In genomic region chr6:108565893-108566292, GRCh38 we compare ENCODE assay signal across 8 cellular contexts. TPM values are rescaled to one million over a fixed set of nuclear protein-coding genes. Genes with fewer than 3 reads are reported as not detected.
A peak's percentile ranks its signal among the peaks of the same experiment; 100 is the strongest.
DNase-seq lines count a peak whose midpoint lies in the region; ATAC-seq and TF ChIP-seq lines count a peak whose summit lies in the region.

No MANE protein-coding gene starts in this region.

- H3K36me3 ChIP-seq in SK-N-MC (ENCODE audit: insufficient read depth, low read length) = peaks cover 33% of the 10 kb centered on the region
- H3K36me3 ChIP-seq in rectal smooth muscle tissue (ENCODE audit: control insufficient read depth, insufficient read depth, low read length) = peaks cover 11% of the 10 kb centered on the region

- peak; percentile 20 for TF ChIP-seq CTCF in AG09309 (IDR thresholded peaks at IDR 0.05; ENCODE audit: control insufficient read depth, insufficient read depth, low read depth, low read length, missing control alignments)
- TF ChIP-seq CTCF in fibroblast of the aortic adventitia (IDR thresholded peaks at IDR 0.05; ENCODE audit: insufficient read depth, low read length) = peak; percentile 38

- no peaks in the 10 kb centered on the region for H3K27me3 ChIP-seq in rectal smooth muscle tissue (ENCODE audit: control insufficient read depth, insufficient read depth, low read length)

- H3K4me3 ChIP-seq in AG09309 (ENCODE audit: control insufficient read depth, low read depth, low read length) = no peak overlapping the region
- H3K4me3 ChIP-seq in SK-N-MC = no peak overlapping the region
- H3K4me3 ChIP-seq in fibroblast of the aortic adventitia (ENCODE audit: low read depth, low read length) = no peak overlapping the region
- H3K4me3 ChIP-seq in rectal smooth muscle tissue (ENCODE audit: low read length) = no peak overlapping the region

- H3K4me1 ChIP-seq in rectal smooth muscle tissue (ENCODE audit: control insufficient read depth, insufficient read depth, low read length) = peaks cover 34% of the 10 kb centered on the region

- peak overlapping the region; percentile 10; the same call in 1 of the 2 replicates for H3K27ac ChIP-seq in SK-N-MC
- H3K27ac ChIP-seq in rectal smooth muscle tissue (ENCODE audit: low read depth, low read length) = peak overlapping the region; percentile 68

- peak; percentile 82 for DNase-seq in AG09309 (ENCODE audit: low read depth)
- DNase-seq in SK-N-MC (ENCODE audit: low read depth, low spot score) = no peak
- peak; percentile 92 for DNase-seq in fibroblast of the aortic adventitia (ENCODE audit: low read depth)
- DNase-seq in hepatic stellate cell (ENCODE audit: low spot score) = no peak
- no peak for DNase-seq in LoVo (ENCODE audit: low spot score)

- peak; percentile 40 for ATAC-seq in GM21576 (IDR thresholded peaks at IDR 0.05; ENCODE audit: unreplicated experiment)
- no peak for ATAC-seq in GM18519 (IDR thresholded peaks at IDR 0.05; ENCODE audit: low FRiP score, unreplicated experiment)

- no peaks in the 10 kb centered on the region for H3K9me3 ChIP-seq in SK-N-MC (ENCODE audit: low read depth, low read length)

- no peak overlapping the region for H3K9ac ChIP-seq in SK-N-MC (ENCODE audit: insufficient read length)
- no peak overlapping the region for H3K9ac ChIP-seq in rectal smooth muscle tissue (ENCODE audit: low read length)

RNA-seq across cellular contexts. Expression of gene FOXO3, which starts 5.2 kb away (rescaled TPM):
- total RNA-seq in fibroblast of the aortic adventitia (ENCODE audit: low replicate concordance) = 49.3 and 54.5 TPM in 2 replicates

Comparison
In these comparisons a context has a peak if more than half of its experiments do, and no peak if none do; other contexts are left out.
1. DNase-seq: peak in AG09309 (single experiment) and fibroblast of the aortic adventitia (single experiment); none in SK-N-MC (single experiment), hepatic stellate cell (single experiment) and LoVo (single experiment).